In the genomic region with DNA sequence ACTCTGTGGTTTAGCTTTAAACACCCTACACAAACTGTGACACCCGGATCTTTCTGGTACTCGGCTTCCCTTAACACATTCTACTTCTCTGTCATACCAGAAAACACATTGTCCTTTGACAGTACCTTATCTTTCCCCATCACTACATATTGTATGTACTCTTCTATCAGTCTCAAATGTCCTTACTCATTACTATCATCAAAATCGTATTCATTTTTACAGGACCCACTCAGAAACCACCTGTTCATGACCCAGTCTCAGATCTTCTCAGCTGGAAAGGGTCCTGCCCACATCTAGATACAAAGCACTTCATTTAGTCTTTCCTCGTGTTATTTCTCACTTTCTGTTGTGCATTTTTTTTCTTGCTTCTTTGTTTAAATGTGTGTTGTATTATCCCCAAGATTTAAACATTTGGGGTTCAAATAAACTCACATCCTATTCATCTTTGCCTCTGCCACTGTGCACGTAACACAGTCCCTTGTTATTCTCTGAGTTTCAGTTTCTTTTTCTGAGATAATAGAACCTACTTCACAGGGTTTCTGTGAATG, we compare ENCODE assay signal across 8 cellular contexts. TPM values are rescaled to one million over a fixed set of nuclear protein-coding genes. Genes with fewer than 3 reads are reported as not detected.
DNase-seq lines count a peak whose midpoint lies in the region; ATAC-seq and FAIRE-seq lines count a peak whose summit lies in the region.
"Had no signal": no experiment of that assay in that cellular context is flagged by ENCODE, and none has a peak within 500 bp of the region (broad histone marks: within the 10 kb centered on the region; RNA-seq: fewer than 3 reads in every experiment).

No MANE protein-coding gene starts in this region.

- DNase-seq in small intestine: peak; percentile 44
- no peak for DNase-seq in mesenteric fat pad (ENCODE audit: low spot score)
- no peak for DNase-seq in stimulated activated CD4-positive, alpha-beta T cell treated with anti-CD3 and anti-CD28 coated beads, Interleukin-4, amount 100 ng/mL, for 24 hours
- no peak for DNase-seq in dermis blood vessel endothelial cell

- H3K9me3 Mint-ChIP-seq in T-helper 1 cell treated with Interleukin-12 subunit alpha and Interleukin-12 subunit beta and Interleukin-4 antibody, amounts not matched to agents 30 μg/mL and 1 μg/mL, for 36 hours: no peaks in the 10 kb centered on the region

- 17 to 35% (median 25%) methylated on average over 5 of the region's 5 CpGs for WGBS in small intestine, 3 donors

- peak overlapping the region; percentile 87 for H3K4me3 Mint-ChIP-seq in T-helper 1 cell treated with Interleukin-12 subunit alpha and Interleukin-12 subunit beta and Interleukin-4 antibody, amounts not matched to agents 30 μg/mL and 1 μg/mL, for 36 hours

- H3K27me3 Mint-ChIP-seq in T-helper 1 cell treated with Interleukin-12 subunit alpha and Interleukin-12 subunit beta and Interleukin-4 antibody, amounts not matched to agents 30 μg/mL and 1 μg/mL, for 36 hours (ENCODE audit: low read depth): no peaks in the 10 kb centered on the region

- H3K27ac Mint-ChIP-seq in T-helper 1 cell treated with Interleukin-12 subunit alpha and Interleukin-12 subunit beta and Interleukin-4 antibody, amounts not matched to agents 30 μg/mL and 1 μg/mL, for 36 hours: peak overlapping the region; percentile 97

- peaks cover 2% of the 10 kb centered on the region for H3K36me3 Mint-ChIP-seq in T-helper 1 cell treated with Interleukin-12 subunit alpha and Interleukin-12 subunit beta and Interleukin-4 antibody, amounts not matched to agents 30 μg/mL and 1 μg/mL, for 36 hours (ENCODE audit: low read depth)

- no peaks in the 10 kb centered on the region for H3K4me1 ChIP-seq in small intestine (ENCODE audit: control insufficient read depth in 2 of 2, insufficient read depth in 1 of 2, low read depth in 1 of 2, low read length in 1 of 2)

- H3K4me1 Mint-ChIP-seq in T-helper 1 cell treated with Interleukin-12 subunit alpha and Interleukin-12 subunit beta and Interleukin-4 antibody, amounts not matched to agents 30 μg/mL and 1 μg/mL, for 36 hours (ENCODE audit: low read depth): peaks cover 41% of the 10 kb centered on the region

- H3K27ac ChIP-seq in small intestine (ENCODE audit: low read depth in 1 of 2, low read length in 1 of 2): peak overlapping the region; percentile 44 to 70

- H3K9me3 ChIP-seq in small intestine (ENCODE audit: control insufficient read depth, low read depth): no peaks in the 10 kb centered on the region

- no peaks in the 10 kb centered on the region for H3K27me3 ChIP-seq in small intestine (ENCODE audit: control insufficient read depth in 2 of 2, insufficient read depth in 2 of 2, low read length in 2 of 2)

- no peaks in the 10 kb centered on the region for H3K36me3 ChIP-seq in small intestine (ENCODE audit: control insufficient read depth in 2 of 2, insufficient read depth in 2 of 2, low read length in 2 of 2)

- peak; percentile 57 for ATAC-seq in GM19023 (IDR thresholded peaks at IDR 0.05; ENCODE audit: unreplicated experiment)
- ATAC-seq in HG02642 (IDR thresholded peaks at IDR 0.05; ENCODE audit: poor library complexity, unreplicated experiment): peak; percentile 59
- ATAC-seq: Panc1 had no signal

- H3K4me3 ChIP-seq in small intestine (ENCODE audit: low read depth in 1 of 2, low read length in 2 of 2): no peak overlapping the region

- FAIRE-seq in small intestine (lab: Jason Lieb, UNC): no peak

RNA-seq across cellular contexts. Expression of gene CD34, which starts 27.7 kb away (rescaled TPM):
- polyA plus RNA-seq in small intestine: 10 to 100 TPM in 1 of 3 donors, 1 to 10 TPM in 2; 1.1 to 23.7 (median 1.4) TPM
- total RNA-seq in mesenteric fat pad (45.5 TPM), dermis blood vessel endothelial cell (62.4 and 126 TPM in 2 replicates)
